In the genomic region with DNA sequence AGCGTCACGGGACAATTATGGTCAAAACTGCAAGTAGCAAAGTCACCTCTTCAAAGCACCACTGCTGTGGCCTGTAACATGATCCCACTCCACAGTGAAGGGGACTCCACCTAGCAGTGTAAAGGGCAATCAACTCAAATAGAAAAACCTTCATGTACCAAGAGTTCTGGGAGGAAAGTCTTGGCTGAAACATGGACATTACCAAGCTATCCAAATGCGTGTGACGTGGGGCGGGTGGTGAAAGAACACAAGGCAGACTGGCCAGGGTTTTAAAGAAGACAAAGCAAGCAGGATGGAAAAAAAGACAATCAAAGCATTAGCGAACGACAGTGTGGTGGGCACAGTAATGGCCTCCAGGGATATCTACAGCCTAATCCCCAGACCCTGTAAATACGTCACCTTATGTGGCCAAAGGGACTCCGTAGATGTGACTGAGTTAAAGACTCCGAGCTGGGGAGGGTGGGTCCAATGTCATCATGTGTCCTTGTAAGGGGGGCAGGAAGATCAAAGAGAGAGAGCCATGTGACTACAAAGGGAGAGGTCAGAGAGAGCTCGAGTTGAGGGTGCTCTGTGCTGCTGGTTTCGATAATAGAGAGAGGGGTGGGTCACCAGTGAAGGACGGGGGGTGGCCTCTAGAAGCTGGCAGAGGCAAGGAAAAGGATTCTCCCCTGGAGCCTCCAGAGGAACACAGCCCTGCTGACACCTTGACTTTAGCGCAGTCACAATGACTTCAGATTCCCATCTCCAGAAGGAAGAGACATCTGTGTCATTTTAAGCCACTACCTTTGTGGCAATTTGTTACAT, we compare ENCODE assay signal across 8 cellular contexts. TPM values are rescaled to one million over a fixed set of nuclear protein-coding genes. Genes with fewer than 3 reads are reported as not detected.
A peak's percentile ranks its signal among the peaks of the same experiment; 100 is the strongest.
DNase-seq lines count a peak whose midpoint lies in the region; ATAC-seq, FAIRE-seq and TF ChIP-seq lines count a peak whose summit lies in the region.

No MANE protein-coding gene starts in this region.

- in situ Hi-C loops in Caki2 (cut with HindIII; ENCODE audit: low pct_unique_long_range_greater_than_20kb, low sequenced_read_pairs) = no loop called here

- peak overlapping the region; percentile 43 for H3K27ac Mint-ChIP-seq in stimulated activated effector memory CD8-positive, alpha-beta T cell treated with anti-CD3 and anti-CD28 coated beads, Interleukin-12 subunit alpha, Interleukin-12 subunit beta, amount 100 ng/mL, for 72 hours
- no peak overlapping the region for H3K27ac Mint-ChIP-seq in CD4-positive, alpha-beta T cell

- POLR2A ChIA-PET in CD4-positive, alpha-beta T cell (lab: Charles Lee) = no interaction called here

- no peak overlapping the region for H3K27ac ChIP-seq in CD4-positive, alpha-beta T cell (ENCODE audit: low read depth, low read length)

- no peaks in the 10 kb centered on the region for H3K9me3 Mint-ChIP-seq in stimulated activated effector memory CD8-positive, alpha-beta T cell treated with anti-CD3 and anti-CD28 coated beads, Interleukin-12 subunit alpha, Interleukin-12 subunit beta, amount 100 ng/mL, for 72 hours
- no peaks in the 10 kb centered on the region for H3K9me3 Mint-ChIP-seq in CD4-positive, alpha-beta T cell

- no peaks in the 10 kb centered on the region for H3K27me3 ChIP-seq in CD4-positive, alpha-beta T cell (ENCODE audit: control insufficient read depth, insufficient read depth, low read length)

- H3K9me3 ChIP-seq in CD4-positive, alpha-beta T cell (ENCODE audit: control insufficient read depth, low read length) = no peaks in the 10 kb centered on the region

- ATAC-seq in GM21529 (IDR thresholded peaks at IDR 0.05; ENCODE audit: unreplicated experiment) = peak; percentile 81
- ATAC-seq in stimulated activated effector memory CD8-positive, alpha-beta T cell treated with anti-CD3 and anti-CD28 coated beads, Interleukin-12 subunit alpha, Interleukin-12 subunit beta, amount 100 ng/mL, for 72 hours = peak; percentile 92
- no peak for ATAC-seq in CD4-positive, alpha-beta T cell (ENCODE audit: poor library complexity)

- intact Hi-C loops in CD4-positive, alpha-beta T cell (cut with DNase I, micrococcal nuclease) = no loop called here

- peaks cover 5% of the 10 kb centered on the region for H3K36me3 Mint-ChIP-seq in stimulated activated effector memory CD8-positive, alpha-beta T cell treated with anti-CD3 and anti-CD28 coated beads, Interleukin-12 subunit alpha, Interleukin-12 subunit beta, amount 100 ng/mL, for 72 hours
- peaks cover 2% of the 10 kb centered on the region for H3K36me3 Mint-ChIP-seq in CD4-positive, alpha-beta T cell (ENCODE audit: low read depth)

- FAIRE-seq in RCC 7860 (lab: Jason Lieb, UNC) = no peak

- H3K4me3 Mint-ChIP-seq in stimulated activated effector memory CD8-positive, alpha-beta T cell treated with anti-CD3 and anti-CD28 coated beads, Interleukin-12 subunit alpha, Interleukin-12 subunit beta, amount 100 ng/mL, for 72 hours = peak overlapping the region; percentile 25
- H3K4me3 Mint-ChIP-seq in CD4-positive, alpha-beta T cell = no peak overlapping the region

- H3K27me3 Mint-ChIP-seq in CD4-positive, alpha-beta T cell = no peaks in the 10 kb centered on the region

- H3K4me1 Mint-ChIP-seq in stimulated activated effector memory CD8-positive, alpha-beta T cell treated with anti-CD3 and anti-CD28 coated beads, Interleukin-12 subunit alpha, Interleukin-12 subunit beta, amount 100 ng/mL, for 72 hours = peaks cover 48% of the 10 kb centered on the region
- H3K4me1 Mint-ChIP-seq in CD4-positive, alpha-beta T cell (ENCODE audit: low read depth) = peaks cover 24% of the 10 kb centered on the region

- CTCF ChIA-PET in CD4-positive, alpha-beta T cell (lab: Charles Lee) = interaction anchor here (1.3 to 1.7 kb wide), 2 partner anchors 11 to 48 kb away, joined by 3 to 7 read pairs; a partner anchor contains a TSS

- TF ChIP-seq CTCF in CD4-positive, alpha-beta T cell (IDR thresholded peaks at IDR 0.05) = no peak

- peak; percentile 27 for DNase-seq in Caki2 (ENCODE audit: low read depth)
- peak; percentile 25 for DNase-seq in NCI-H2227 (lab: John Stamatoyannopoulos, UW; ENCODE audit: unreplicated experiment)
- DNase-seq in dermis microvascular lymphatic vessel endothelial cell (ENCODE audit: low read depth in 2 of 2) = peak; percentile 65 to 74
- no peak for DNase-seq in stimulated activated effector memory CD8-positive, alpha-beta T cell treated with anti-CD3 and anti-CD28 coated beads, Interleukin-12 subunit alpha, Interleukin-12 subunit beta, amount 100 ng/mL, for 72 hours (ENCODE audit: low spot score in 2 of 2)
- no peak for DNase-seq in RCC 7860 (ENCODE audit: low spot score)
- no peak for DNase-seq in NK-92 (lab: John Stamatoyannopoulos, UW; ENCODE audit: unreplicated experiment)
- no peak for DNase-seq in CD4-positive, alpha-beta T cell

RNA-seq across cellular contexts. Expression of a gene that starts 6.0 kb away (rescaled TPM):
- 18.2 and 31.8 TPM in 2 replicates for total RNA-seq in Caki2 (2014; rRNA removed; shearing (Covaris generic); ENCODE audit: low replicate concordance)
- 24.9 and 40.5 TPM in 2 replicates for total RNA-seq in dermis microvascular lymphatic vessel endothelial cell
- 10 to 100 TPM in 1 of 2 experiments, 1 to 10 TPM in 1; 9.4 to 12.1 TPM for total RNA-seq in CD4-positive, alpha-beta T cell

RNA-seq across cellular contexts. Expression of a gene that starts 6.1 kb away (rescaled TPM):
- 0.64 TPM in 1 of 2 replicates, not detected in the other for total RNA-seq in Caki2 (2014; rRNA removed; shearing (Covaris generic); ENCODE audit: low replicate concordance)
- total RNA-seq in dermis microvascular lymphatic vessel endothelial cell = under 0.01 TPM in 1 of 2 replicates, not detected in the other
- not detected for total RNA-seq in CD4-positive, alpha-beta T cell

RNA-seq across cellular contexts. Expression of a gene that starts 22.3 kb away (rescaled TPM):
- total RNA-seq in Caki2 (2014; rRNA removed; shearing (Covaris generic); ENCODE audit: low replicate concordance) = 103 and 106 TPM in 2 replicates
- total RNA-seq in dermis microvascular lymphatic vessel endothelial cell = 78.9 and 102 TPM in 2 replicates
- 100 to 1,000 TPM; 121 to 122 TPM for total RNA-seq in CD4-positive, alpha-beta T cell

RNA-seq across cellular contexts. Expression of a gene that starts 47.8 kb away (rescaled TPM):
- 17.6 and 19.2 TPM in 2 replicates for total RNA-seq in Caki2 (2014; rRNA removed; shearing (Covaris generic); ENCODE audit: low replicate concordance)
- total RNA-seq in dermis microvascular lymphatic vessel endothelial cell = 8.6 and 12.5 TPM in 2 replicates
- 10 to 100 TPM; 75.6 to 82.1 TPM for total RNA-seq in CD4-positive, alpha-beta T cell

RNA-seq across cellular contexts. Expression of a gene that starts 51.9 kb away (rescaled TPM):
- total RNA-seq in Caki2 (2014; rRNA removed; shearing (Covaris generic); ENCODE audit: low replicate concordance) = not detected in 2 replicates
- not detected in 2 replicates for total RNA-seq in dermis microvascular lymphatic vessel endothelial cell
- total RNA-seq in CD4-positive, alpha-beta T cell = under 1 TPM in 1 of 2 experiments, not detected in 1; 0.59 TPM

Comparison
In these comparisons a context has a peak if more than half of its experiments do, and no peak if none do; other contexts are left out.
1. DNase-seq: peak in Caki2 (single experiment), NCI-H2227 (single experiment) and dermis microvascular lymphatic vessel endothelial cell (2 of 2); none in stimulated activated effector memory CD8-positive, alpha-beta T cell treated with anti-CD3 and anti-CD28 coated beads, Interleukin-12 subunit alpha, Interleukin-12 subunit beta, amount 100 ng/mL, for 72 hours (0 of 2), RCC 7860 (single experiment), NK-92 (single experiment) and CD4-positive, alpha-beta T cell (0 of 10).